In the genomic region with DNA sequence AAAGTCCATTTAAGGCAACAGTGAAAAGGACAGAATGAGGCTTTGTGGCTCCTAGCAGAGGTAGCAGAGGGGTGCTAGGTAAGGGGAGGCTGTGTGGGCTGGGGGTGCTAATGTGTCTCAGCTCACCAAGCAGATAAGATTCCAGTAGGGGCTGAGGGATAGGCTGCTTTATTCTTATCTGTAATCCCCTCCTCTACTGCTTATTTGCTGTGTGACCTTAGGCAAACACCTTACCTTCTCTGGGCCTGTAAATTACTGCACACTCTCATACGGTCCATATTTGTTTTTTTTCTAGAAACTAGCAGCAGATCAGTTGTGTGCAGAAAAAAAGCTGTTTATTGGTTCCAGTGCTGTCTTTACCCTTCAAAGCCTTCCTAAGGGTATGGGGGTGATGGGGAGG, we compare ENCODE assay signal across 24 cellular contexts.
"Had no signal": no experiment of that assay in that cellular context is flagged by ENCODE, and none has a peak within 500 bp of the region (broad histone marks: within the 10 kb centered on the region; RNA-seq: fewer than 3 reads in every experiment).

No MANE protein-coding gene starts in this region.

- H3K27ac Mint-ChIP-seq: activated CD4-positive, alpha-beta memory T cell treated with anti-CD3 and anti-CD28 coated beads, Interleukin-2, amount 10 ng/mL, durations not matched to agents 7 days and 5 days; activated CD4-positive, alpha-beta T cell treated with anti-CD3 and anti-CD28 coated beads, Interleukin-2, amount 10 ng/mL, durations not matched to agents 7 days and 5 days; activated naive CD4-positive, alpha-beta T cell treated with anti-CD3 and anti-CD28 coated beads, Interleukin-2, amount 50 U/mL, for 24 hours; activated naive CD8-positive, alpha-beta T cell treated with anti-CD3 and anti-CD28 coated beads, Interleukin-2, amount 50 U/mL, for 24 hours; activated T-helper 17 cell treated with anti-CD3 and anti-CD28 coated beads, Interleukin-2, amount 50 U/mL, for 72 hours; naive B cell; stimulated activated naive B cell treated with anti-CD40 and anti-IgM and Interleukin-4, amounts not matched to agents 10 μg/mL and 1 μg/mL and 100 μg/mL, for 72 hours had no signal

- H3K4me3 ChIP-seq: breast epithelium, gastrocnemius medialis, stomach, tibial nerve had no signal

- H3K4me1 ChIP-seq: parathyroid adenoma had no signal

- H3K27me3 ChIP-seq: breast epithelium, gastrocnemius medialis, stomach, tibial nerve had no signal

- H3K27ac ChIP-seq: gastrocnemius medialis, parathyroid adenoma had no signal

- H3K36me3 ChIP-seq: breast epithelium, gastrocnemius medialis had no signal

- H3K9me3 Mint-ChIP-seq: activated naive CD4-positive, alpha-beta T cell treated with anti-CD3 and anti-CD28 coated beads, Interleukin-2, amount 50 U/mL, for 24 hours had no signal

- H3K4me1 Mint-ChIP-seq: activated CD4-positive, alpha-beta T cell treated with anti-CD3 and anti-CD28 coated beads, Interleukin-2, amount 10 ng/mL, durations not matched to agents 7 days and 5 days; activated T-helper 17 cell treated with anti-CD3 and anti-CD28 coated beads, Interleukin-2, amount 50 U/mL, for 72 hours had no signal

- H3K4me3 Mint-ChIP-seq: activated CD4-positive, alpha-beta memory T cell treated with anti-CD3 and anti-CD28 coated beads, Interleukin-2, amount 10 ng/mL, durations not matched to agents 7 days and 5 days; activated CD4-positive, alpha-beta T cell treated with anti-CD3 and anti-CD28 coated beads, Interleukin-2, amount 10 ng/mL, durations not matched to agents 7 days and 5 days; activated naive CD4-positive, alpha-beta T cell treated with anti-CD3 and anti-CD28 coated beads, Interleukin-2, amount 50 U/mL, for 24 hours; activated naive CD8-positive, alpha-beta T cell treated with anti-CD3 and anti-CD28 coated beads, Interleukin-2, amount 50 U/mL, for 24 hours; activated T-cell treated with anti-CD3 and anti-CD28 coated beads, Interleukin-2, amount 50 U/mL, for 4 hours; activated T-helper 17 cell treated with anti-CD3 and anti-CD28 coated beads, Interleukin-2, amount 50 U/mL, for 72 hours; neural crest cell; stimulated activated naive B cell treated with anti-CD40 and anti-IgM and Interleukin-4, amounts not matched to agents 10 μg/mL and 1 μg/mL and 100 μg/mL, for 72 hours had no signal

- H3K9me3 ChIP-seq: breast epithelium, gastrocnemius medialis had no signal

- DNase-seq: activated CD4-positive, alpha-beta memory T cell treated with anti-CD3 and anti-CD28 coated beads, Interleukin-2, amount 10 ng/mL, durations not matched to agents 7 days and 5 days; activated CD4-positive, alpha-beta T cell treated with anti-CD3 and anti-CD28 coated beads, Interleukin-2, amount 10 ng/mL, durations not matched to agents 7 days and 5 days; activated CD4-positive, CD25-positive, alpha-beta regulatory T cell treated with anti-CD3 and anti-CD28 coated beads, Interleukin-2, amount 50 U/mL, for 72 hours; activated naive CD8-positive, alpha-beta T cell treated with anti-CD3 and anti-CD28 coated beads, Interleukin-2, amount 50 U/mL, for 24 hours; activated T-cell treated with anti-CD3 and anti-CD28 coated beads, Interleukin-2, amount 50 U/mL, for 4 hours; amygdala; effector CD8-positive, alpha-beta T cell; erythroblast; gastrocnemius medialis; glutamatergic neuron; left ventricle myocardium superior; naive B cell; nucleus accumbens; stimulated activated CD4-positive, alpha-beta T cell treated with anti-CD3 and anti-CD28 coated beads, Interleukin-15, amount 100 ng/mL, for 24 hours; stimulated activated CD4-positive, alpha-beta T cell treated with anti-CD3 and anti-CD28 coated beads, Interleukin-2, amount 100 ng/mL, for 24 hours; stimulated activated naive B cell treated with anti-CD40 and anti-IgM and Interleukin-4, amounts not matched to agents 10 μg/mL and 1 μg/mL and 100 μg/mL, for 72 hours; stomach; T-helper 2 cell had no signal

- H3K27me3 Mint-ChIP-seq: activated CD4-positive, alpha-beta memory T cell treated with anti-CD3 and anti-CD28 coated beads, Interleukin-2, amount 10 ng/mL, durations not matched to agents 7 days and 5 days; activated naive CD4-positive, alpha-beta T cell treated with anti-CD3 and anti-CD28 coated beads, Interleukin-2, amount 50 U/mL, for 24 hours had no signal
